ENCODE assay signal across 1 cellular context in the genomic region with DNA sequence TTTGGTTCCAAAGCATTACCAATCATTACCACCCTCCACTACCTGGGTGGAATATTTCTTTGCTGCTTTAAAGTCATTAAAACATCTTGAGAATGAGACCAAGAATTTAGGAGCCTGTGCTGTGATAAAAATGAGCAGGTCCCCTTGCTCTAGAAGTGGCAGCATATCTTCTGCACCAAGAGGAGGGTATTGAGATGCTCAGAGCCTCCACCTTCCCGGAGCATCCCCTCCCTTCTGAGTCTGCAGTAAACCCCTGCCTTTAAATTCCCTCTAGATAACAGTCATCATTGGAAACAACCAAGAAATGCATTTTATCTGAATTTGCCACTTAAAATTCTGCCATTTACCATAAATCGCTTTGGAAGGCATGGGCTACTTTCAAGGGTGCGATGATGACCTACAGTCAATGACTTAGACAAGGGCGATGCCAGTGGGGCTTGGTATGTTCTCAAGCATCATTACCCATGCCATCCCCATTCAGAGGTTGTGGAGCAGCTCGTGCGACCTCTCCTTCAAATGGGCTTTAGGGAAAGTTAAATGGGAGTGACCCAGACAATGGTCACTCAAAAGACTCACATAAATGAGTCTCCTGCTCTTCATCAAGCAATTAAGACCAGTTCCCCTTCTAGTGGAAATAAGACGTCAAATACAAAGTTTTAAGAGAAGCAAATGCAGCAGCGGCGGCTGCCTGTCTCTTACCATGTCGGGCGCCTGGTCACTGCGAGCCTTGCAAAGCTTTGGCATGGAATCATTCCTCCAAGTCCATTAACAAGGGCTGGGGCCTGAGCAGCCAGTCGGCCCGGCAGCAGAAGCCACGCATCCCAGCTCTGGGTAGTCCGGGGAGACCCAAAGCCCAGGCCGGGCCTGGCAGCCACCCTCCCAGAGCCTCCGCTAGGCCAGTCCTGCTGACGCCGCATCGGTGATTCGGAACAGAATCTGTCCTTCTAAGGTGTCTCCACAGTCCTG.
TF ChIP-seq lines count a peak whose summit lies in the region.

No MANE protein-coding gene starts in this region.

TF ChIP-seq in GM23338, 12 proteins besides CTCF, POLR2A, EP300 and RAD21 (continued from another document):
- TF ChIP-seq, protein P1, sequence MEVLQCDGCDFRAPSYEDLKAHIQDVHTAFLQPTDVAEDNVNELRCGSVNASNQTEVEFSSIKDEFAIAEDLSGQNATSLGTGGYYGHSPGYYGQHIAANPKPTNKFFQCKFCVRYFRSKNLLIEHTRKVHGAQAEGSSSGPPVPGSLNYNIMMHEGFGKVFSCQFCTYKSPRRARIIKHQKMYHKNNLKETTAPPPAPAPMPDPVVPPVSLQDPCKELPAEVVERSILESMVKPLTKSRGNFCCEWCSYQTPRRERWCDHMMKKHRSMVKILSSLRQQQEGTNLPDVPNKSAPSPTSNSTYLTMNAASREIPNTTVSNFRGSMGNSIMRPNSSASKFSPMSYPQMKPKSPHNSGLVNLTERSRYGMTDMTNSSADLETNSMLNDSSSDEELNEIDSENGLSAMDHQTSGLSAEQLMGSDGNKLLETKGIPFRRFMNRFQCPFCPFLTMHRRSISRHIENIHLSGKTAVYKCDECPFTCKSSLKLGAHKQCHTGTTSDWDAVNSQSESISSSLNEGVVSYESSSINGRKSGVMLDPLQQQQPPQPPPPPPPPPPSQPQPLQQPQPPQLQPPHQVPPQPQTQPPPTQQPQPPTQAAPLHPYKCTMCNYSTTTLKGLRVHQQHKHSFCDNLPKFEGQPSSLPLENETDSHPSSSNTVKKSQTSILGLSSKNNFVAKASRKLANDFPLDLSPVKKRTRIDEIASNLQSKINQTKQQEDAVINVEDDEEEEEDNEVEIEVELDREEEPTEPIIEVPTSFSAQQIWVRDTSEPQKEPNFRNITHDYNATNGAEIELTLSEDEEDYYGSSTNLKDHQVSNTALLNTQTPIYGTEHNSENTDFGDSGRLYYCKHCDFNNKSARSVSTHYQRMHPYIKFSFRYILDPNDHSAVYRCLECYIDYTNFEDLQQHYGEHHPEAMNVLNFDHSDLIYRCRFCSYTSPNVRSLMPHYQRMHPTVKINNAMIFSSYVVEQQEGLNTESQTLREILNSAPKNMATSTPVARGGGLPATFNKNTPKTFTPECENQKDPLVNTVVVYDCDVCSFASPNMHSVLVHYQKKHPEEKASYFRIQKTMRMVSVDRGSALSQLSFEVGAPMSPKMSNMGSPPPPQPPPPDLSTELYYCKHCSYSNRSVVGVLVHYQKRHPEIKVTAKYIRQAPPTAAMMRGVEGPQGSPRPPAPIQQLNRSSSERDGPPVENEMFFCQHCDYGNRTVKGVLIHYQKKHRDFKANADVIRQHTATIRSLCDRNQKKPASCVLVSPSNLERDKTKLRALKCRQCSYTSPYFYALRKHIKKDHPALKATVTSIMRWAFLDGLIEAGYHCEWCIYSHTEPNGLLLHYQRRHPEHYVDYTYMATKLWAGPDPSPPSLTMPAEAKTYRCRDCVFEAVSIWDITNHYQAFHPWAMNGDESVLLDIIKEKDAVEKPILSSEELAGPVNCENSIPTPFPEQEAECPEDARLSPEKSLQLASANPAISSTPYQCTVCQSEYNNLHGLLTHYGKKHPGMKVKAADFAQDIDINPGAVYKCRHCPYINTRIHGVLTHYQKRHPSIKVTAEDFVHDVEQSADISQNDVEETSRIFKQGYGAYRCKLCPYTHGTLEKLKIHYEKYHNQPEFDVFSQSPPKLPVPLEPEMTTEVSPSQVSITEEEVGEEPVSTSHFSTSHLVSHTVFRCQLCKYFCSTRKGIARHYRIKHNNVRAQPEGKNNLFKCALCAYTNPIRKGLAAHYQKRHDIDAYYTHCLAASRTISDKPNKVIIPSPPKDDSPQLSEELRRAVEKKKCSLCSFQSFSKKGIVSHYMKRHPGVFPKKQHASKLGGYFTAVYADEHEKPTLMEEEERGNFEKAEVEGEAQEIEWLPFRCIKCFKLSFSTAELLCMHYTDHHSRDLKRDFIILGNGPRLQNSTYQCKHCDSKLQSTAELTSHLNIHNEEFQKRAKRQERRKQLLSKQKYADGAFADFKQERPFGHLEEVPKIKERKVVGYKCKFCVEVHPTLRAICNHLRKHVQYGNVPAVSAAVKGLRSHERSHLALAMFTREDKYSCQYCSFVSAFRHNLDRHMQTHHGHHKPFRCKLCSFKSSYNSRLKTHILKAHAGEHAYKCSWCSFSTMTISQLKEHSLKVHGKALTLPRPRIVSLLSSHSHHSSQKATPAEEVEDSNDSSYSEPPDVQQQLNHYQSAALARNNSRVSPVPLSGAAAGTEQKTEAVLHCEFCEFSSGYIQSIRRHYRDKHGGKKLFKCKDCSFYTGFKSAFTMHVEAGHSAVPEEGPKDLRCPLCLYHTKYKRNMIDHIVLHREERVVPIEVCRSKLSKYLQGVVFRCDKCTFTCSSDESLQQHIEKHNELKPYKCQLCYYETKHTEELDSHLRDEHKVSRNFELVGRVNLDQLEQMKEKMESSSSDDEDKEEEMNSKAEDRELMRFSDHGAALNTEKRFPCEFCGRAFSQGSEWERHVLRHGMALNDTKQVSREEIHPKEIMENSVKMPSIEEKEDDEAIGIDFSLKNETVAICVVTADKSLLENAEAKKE (CRISPR knock-in tag; IDR thresholded peaks at IDR 0.05) = no peak
TF ChIP-seq in GM23338: peak in this region for 0.
